Comparison of ENCODE assay signal across 9 cellular contexts in genomic region chr1:235601087-235601486, GRCh38. TPM values are rescaled to one million over a fixed set of nuclear protein-coding genes. Genes with fewer than 3 reads are reported as not detected.
DNase-seq lines count a peak whose midpoint lies in the region; ATAC-seq, FAIRE-seq and TF ChIP-seq lines count a peak whose summit lies in the region.
"Had no signal": no experiment of that assay in that cellular context is flagged by ENCODE, and none has a peak within 500 bp of the region (broad histone marks: within the 10 kb centered on the region; RNA-seq: fewer than 3 reads in every experiment).

No MANE protein-coding gene starts in this region.

- RAD21 ChIA-PET in HCT116 (lab: Charles Lee; ENCODE audit: low non-redundant PET in 1 of 2, low total read pairs in 2 of 2, uncharacterized antibody in 2 of 2, unreplicated experiment in 2 of 2), result interaction anchor here in 1 of 2 experiments (1.1 kb wide), 1 partner anchor 242 kb away, joined by 3 read pairs; no protein-coding TSS in a partner anchor

- H3K4me1 ChIP-seq in CD8-positive, alpha-beta T cell (ENCODE audit: insufficient read depth, low read length), result no peaks in the 10 kb centered on the region
- H3K4me1 ChIP-seq in HCT116 (ENCODE audit: control insufficient read depth in 1 of 2, insufficient read depth in 2 of 2, low read length in 2 of 2), result peaks cover 0 to 5% of the 10 kb centered on the region in 2 experiments; a peak in 1 of 4 replicates
- no peaks in the 10 kb centered on the region for H3K4me1 ChIP-seq in left lung
- H3K4me1 ChIP-seq in heart right ventricle, result no peaks in the 10 kb centered on the region
- H3K4me1 ChIP-seq: SJSA1 had no signal

- no peak overlapping the region for H3K4me3 ChIP-seq in CD8-positive, alpha-beta T cell (ENCODE audit: low read depth, low read length)
- H3K4me3 ChIP-seq in HCT116 (replicated peaks in 1 of 2; ENCODE audit: low read depth in 1 of 2, low read length in 2 of 2) (no peak overlapping the region), left lung (no peak overlapping the region), heart right ventricle (no peak overlapping the region)
- H3K4me3 ChIP-seq: SJSA1 had no signal

- POLR2A ChIA-PET in CD8-positive, alpha-beta T cell (lab: Charles Lee), result no interaction called here
- POLR2A ChIA-PET in HCT116 (lab: Charles Lee), result no interaction called here
- POLR2A ChIA-PET in activated CD4-positive, alpha-beta T cell treated with anti-CD3 and anti-CD28 coated beads, Interleukin-2, amount 10 ng/mL, durations not matched to agents 7 days and 5 days (lab: Charles Lee), result no interaction called here

- no peaks in the 10 kb centered on the region for H3K79me2 ChIP-seq in HCT116 (ENCODE audit: insufficient read depth, low read length)

- no peak overlapping the region for H3K9ac ChIP-seq in HCT116 (ENCODE audit: low read length)

- H3K4me3 Mint-ChIP-seq in CD8-positive, alpha-beta T cell, result no peak overlapping the region
- no peak overlapping the region for H3K4me3 Mint-ChIP-seq in activated CD4-positive, alpha-beta T cell treated with anti-CD3 and anti-CD28 coated beads, Interleukin-2, amount 10 ng/mL, durations not matched to agents 7 days and 5 days

- peak in 1 of 7 experiments; percentile 12 for DNase-seq in CD8-positive, alpha-beta T cell
- DNase-seq in HCT116 (ENCODE audit: low read depth, low spot score) (no peak), left lung (peak in 1 of 2 donors; percentile 20), mesenteric fat pad (ENCODE audit: low spot score) (no peak), heart right ventricle (no peak), urothelium cell line (ENCODE audit: low spot score) (no peak)
- peak; percentile 29 for DNase-seq in activated CD4-positive, alpha-beta T cell treated with anti-CD3 and anti-CD28 coated beads, Interleukin-2, amount 10 ng/mL, durations not matched to agents 7 days and 5 days

- WGBS in heart right ventricle, 2 donors, result 73% methylated on average over 4 of the region's 4 CpGs

- no peaks in the 10 kb centered on the region for H3K27me3 Mint-ChIP-seq in CD8-positive, alpha-beta T cell (ENCODE audit: low read depth)
- no peaks in the 10 kb centered on the region for H3K27me3 Mint-ChIP-seq in activated CD4-positive, alpha-beta T cell treated with anti-CD3 and anti-CD28 coated beads, Interleukin-2, amount 10 ng/mL, durations not matched to agents 7 days and 5 days

- TF ChIP-seq POLR2A in HCT116 (IDR thresholded peaks at IDR 0.05; ENCODE audit: borderline replicate concordance, extremely low read depth, insufficient read depth, insufficient read length), result no peak

- BruUV-seq in HCT116 (replicated peaks; lab: Mats Ljungman, UMichigan), result no TSS peak

- CTCF ChIA-PET in CD8-positive, alpha-beta T cell (lab: Charles Lee), result interaction anchor here (0.6 to 2.0 kb wide), 11 partner anchors 9 to 1289 kb away, joined by 3 to 8 read pairs (median 3); no protein-coding TSS in a partner anchor
- CTCF ChIA-PET in HCT116 (lab: Charles Lee), result interaction anchor here (0.6 to 2.3 kb wide), 22 partner anchors 9 to 371 kb away, joined by 3 to 21 read pairs (median 4); no protein-coding TSS in a partner anchor
- CTCF ChIA-PET in activated CD4-positive, alpha-beta T cell treated with anti-CD3 and anti-CD28 coated beads, Interleukin-2, amount 10 ng/mL, durations not matched to agents 7 days and 5 days (lab: Charles Lee), result interaction anchor here (0.6 to 2.3 kb wide), 13 partner anchors 10 to 675 kb away, joined by 3 to 9 read pairs (median 3); no protein-coding TSS in a partner anchor

- H3K36me3 Mint-ChIP-seq in CD8-positive, alpha-beta T cell, result no peaks in the 10 kb centered on the region
- no peaks in the 10 kb centered on the region for H3K36me3 Mint-ChIP-seq in activated CD4-positive, alpha-beta T cell treated with anti-CD3 and anti-CD28 coated beads, Interleukin-2, amount 10 ng/mL, durations not matched to agents 7 days and 5 days (ENCODE audit: low read depth)

- H3K9me3 ChIP-seq in CD8-positive, alpha-beta T cell (ENCODE audit: low read length), result no peaks in the 10 kb centered on the region
- H3K9me3 ChIP-seq in HCT116 (ENCODE audit: control insufficient read depth in 1 of 2, insufficient read depth in 1 of 2, low read depth in 1 of 2, low read length in 2 of 2), result no peaks in the 10 kb centered on the region
- no peaks in the 10 kb centered on the region for H3K9me3 ChIP-seq in left lung
- H3K9me3 ChIP-seq in heart right ventricle, result no peaks in the 10 kb centered on the region
- H3K9me3 ChIP-seq: SJSA1 had no signal

- no peak overlapping the region for H3K4me2 ChIP-seq in HCT116 (ENCODE audit: low read length)

- H3K27ac ChIP-seq in CD8-positive, alpha-beta T cell (ENCODE audit: low read depth, low read length), result no peak overlapping the region
- H3K27ac ChIP-seq in HCT116 (ENCODE audit: low read depth, low read length) (no peak overlapping the region), left lung (no peak overlapping the region), heart right ventricle (no peak overlapping the region)
- H3K27ac ChIP-seq: SJSA1 had no signal

- peak; percentile 9 for TF ChIP-seq CTCF in CD8-positive, alpha-beta T cell (IDR thresholded peaks at IDR 0.05)
- peak; percentile 50 to 72 (median 63); a peak in 5 of 6 replicates for TF ChIP-seq CTCF in HCT116 (IDR thresholded peaks at IDR 0.05 in 2 of 3, conservative IDR thresholded peaks at IDR 0.05 in 1 of 3; ENCODE audit: borderline replicate concordance in 1 of 3, insufficient read depth in 1 of 3, low read depth in 2 of 3, low read length in 2 of 3)
- peak in 1 of 2 donors; percentile 22 for TF ChIP-seq CTCF in left lung (IDR thresholded peaks at IDR 0.05)
- peak in 3 of 9 donors; percentile 12 to 43 (median 27) for TF ChIP-seq CTCF in heart right ventricle (IDR thresholded peaks at IDR 0.05)

- intact Hi-C loops in CD8-positive, alpha-beta T cell (cut with DNase I, micrococcal nuclease), result loop anchor here in 1 of 2 experiments (5.0 kb wide), 1 partner anchor 89 kb away; no protein-coding TSS in a partner anchor
- intact Hi-C loops in HCT116 (cut with micrococcal nuclease) (loop anchor here (5.0 kb wide), 1 partner anchor 89 kb away; no protein-coding TSS in a partner anchor), left lung (cut with DNase I) (no loop called here), heart right ventricle (cut with DNase I) (no loop called here)

- FAIRE-seq in urothelium cell line (lab: Jason Lieb, UNC), result no peak

- no peaks in the 10 kb centered on the region for H4K20me1 ChIP-seq in HCT116 (ENCODE audit: insufficient read depth)

- ATAC-seq in CD8-positive, alpha-beta T cell, result no peak
- ATAC-seq in HCT116 (peak; percentile 80), left lung (peak; percentile 19), heart right ventricle (no peak), HG03039 (IDR thresholded peaks at IDR 0.05; ENCODE audit: unreplicated experiment) (no peak)

- no peaks in the 10 kb centered on the region for H3K9me2 ChIP-seq in HCT116 (ENCODE audit: insufficient read depth)

- no peaks in the 10 kb centered on the region for H3K27me3 ChIP-seq in CD8-positive, alpha-beta T cell (ENCODE audit: insufficient read depth, low read length)
- H3K27me3 ChIP-seq in HCT116 (ENCODE audit: insufficient read depth, low read length), result no peaks in the 10 kb centered on the region
- peaks cover 0 to 7% of the 10 kb centered on the region in 2 donors for H3K27me3 ChIP-seq in left lung
- H3K27me3 ChIP-seq in heart right ventricle, result peaks cover 0 to 8% (median 0%) of the 10 kb centered on the region in 7 donors
- H3K27me3 ChIP-seq: SJSA1 had no signal

- no peak overlapping the region for H3K27ac Mint-ChIP-seq in CD8-positive, alpha-beta T cell
- no peak overlapping the region for H3K27ac Mint-ChIP-seq in activated CD4-positive, alpha-beta T cell treated with anti-CD3 and anti-CD28 coated beads, Interleukin-2, amount 10 ng/mL, durations not matched to agents 7 days and 5 days

- no peaks in the 10 kb centered on the region for H3K9me3 Mint-ChIP-seq in CD8-positive, alpha-beta T cell
- H3K9me3 Mint-ChIP-seq in activated CD4-positive, alpha-beta T cell treated with anti-CD3 and anti-CD28 coated beads, Interleukin-2, amount 10 ng/mL, durations not matched to agents 7 days and 5 days, result no peaks in the 10 kb centered on the region

- no peaks in the 10 kb centered on the region for H3K36me3 ChIP-seq in CD8-positive, alpha-beta T cell (ENCODE audit: insufficient read depth, low read length)
- H3K36me3 ChIP-seq in HCT116 (ENCODE audit: control insufficient read depth in 1 of 2, insufficient read depth in 2 of 2, low read length in 2 of 2) (no peaks in the 10 kb centered on the region), left lung (no peaks in the 10 kb centered on the region), heart right ventricle (no peaks in the 10 kb centered on the region)
- H3K36me3 ChIP-seq: SJSA1 had no signal

- no peaks in the 10 kb centered on the region for H3K4me1 Mint-ChIP-seq in CD8-positive, alpha-beta T cell (ENCODE audit: low read depth)
- no peaks in the 10 kb centered on the region for H3K4me1 Mint-ChIP-seq in activated CD4-positive, alpha-beta T cell treated with anti-CD3 and anti-CD28 coated beads, Interleukin-2, amount 10 ng/mL, durations not matched to agents 7 days and 5 days

- TF ChIP-seq RAD21 in HCT116 (IDR thresholded peaks at IDR 0.05; ENCODE audit: low read depth), result peak; percentile 50

- H2AFZ ChIP-seq in HCT116 (ENCODE audit: low read depth, low read length, poor library complexity, severe bottlenecking), result no peak overlapping the region

TF ChIP-seq in HCT116, 20 proteins besides CTCF, POLR2A, EP300 and RAD21 (continues in another document):
- TF ChIP-seq EZH2 (IDR thresholded peaks at IDR 0.05), result no peak

RNA-seq across cellular contexts. Expression of gene GNG4, which starts 48.5 kb away (rescaled TPM):
- under 1 TPM in 1 of 2 experiments, not detected in 1; 0.08 TPM for total RNA-seq in CD8-positive, alpha-beta T cell
- total RNA-seq in HCT116 (2021; ENCODE audit: unreplicated experiment) (10.6 TPM), left lung (not detected), mesenteric fat pad (0.64 TPM), heart right ventricle (under 1 TPM in 2 of 10 donors, not detected in 8; 0.04 to 0.15 TPM)
- polyA plus RNA-seq in HCT116 (2012), result 7.0 and 8.4 TPM in 2 replicates
- under 1 TPM; 0.37 to 0.42 TPM for total RNA-seq in activated CD4-positive, alpha-beta T cell treated with anti-CD3 and anti-CD28 coated beads, Interleukin-2, amount 10 ng/mL, durations not matched to agents 7 days and 5 days
- under 1 TPM in 1 of 2 donors, not detected in 1; 0.06 TPM for polyA plus RNA-seq in heart right ventricle

Comparison
In these comparisons a context has a peak if more than half of its experiments do, and no peak if none do; other contexts are left out.
1. ATAC-seq: peak in HCT116 (single experiment) and left lung (single experiment); none in CD8-positive, alpha-beta T cell (single experiment), heart right ventricle (0 of 8) and HG03039 (single experiment).